Comparison of ENCODE assay signal across 16 cellular contexts in genomic region chr5:71937906-71938698, GRCh38.
DNase-seq lines count a peak whose midpoint lies in the region; ATAC-seq and TF ChIP-seq lines count a peak whose summit lies in the region.
"Had no signal": no experiment of that assay in that cellular context is flagged by ENCODE, and none has a peak within 500 bp of the region (broad histone marks: within the 10 kb centered on the region; RNA-seq: fewer than 3 reads in every experiment).

No MANE protein-coding gene starts in this region.

- no peak for TF ChIP-seq CTCF in C4-2B (conservative IDR thresholded peaks at IDR 0.05)

- H3K27me3 ChIP-seq in layer of hippocampus (ENCODE audit: control insufficient read depth, insufficient read depth, low read length), result no peaks in the 10 kb centered on the region
- H3K27me3 ChIP-seq: sigmoid colon had no signal

- H3K27ac ChIP-seq in C4-2B, result peak overlapping the region; percentile 15
- peak overlapping the region; percentile 69 for H3K27ac ChIP-seq in layer of hippocampus (ENCODE audit: low read depth, low read length)
- H3K27ac ChIP-seq: sigmoid colon had no signal

- ATAC-seq in HG02938 (IDR thresholded peaks at IDR 0.05; ENCODE audit: unreplicated experiment) (no peak), HG03039 (IDR thresholded peaks at IDR 0.05; ENCODE audit: unreplicated experiment) (no peak), HG02571 (IDR thresholded peaks at IDR 0.05; ENCODE audit: unreplicated experiment) (no peak)
- ATAC-seq: activated CD4-positive, alpha-beta T cell treated with anti-CD3 and anti-CD28 coated beads for 36 hours; GM12878; naive thymus-derived CD8-positive, alpha-beta T cell had no signal

- DNase-seq in EL (peak; percentile 45), SHP77 (lab: John Stamatoyannopoulos, UW) (peak; percentile 84 to 85)
- DNase-seq: activated CD4-positive, alpha-beta T cell treated with anti-CD3 and anti-CD28 coated beads for 36 hours; activated T-cell treated with anti-CD3 and anti-CD28 coated beads, Interleukin-2, amount 50 U/mL, for 48 hours; foreskin fibroblast; kidney; naive thymus-derived CD8-positive, alpha-beta T cell; NCI-H526 treated with DMSO at 0.1 percent for 48 hours; sigmoid colon; SW 1271 had no signal
